Comparison of ENCODE assay signal across 24 cellular contexts in the genomic region with DNA sequence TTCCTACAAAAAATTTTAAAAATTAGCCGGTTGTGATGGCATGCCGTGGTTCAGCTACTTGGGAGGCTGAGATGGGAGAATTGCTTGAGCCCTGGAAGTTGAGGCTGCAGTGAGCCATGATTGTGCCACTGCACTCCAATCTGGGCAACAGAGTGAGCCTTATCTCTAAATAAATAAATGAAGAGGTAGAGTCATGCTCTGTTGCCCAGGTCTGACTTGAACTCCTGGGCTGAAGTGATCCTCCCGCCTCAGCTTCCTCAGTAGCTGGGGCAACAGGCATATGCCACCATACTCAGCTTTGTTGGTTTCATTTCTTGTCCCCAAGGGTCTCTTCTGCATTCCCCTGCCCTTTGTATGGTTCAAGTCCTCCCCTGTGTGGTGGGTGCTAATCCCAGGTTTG. TPM values are rescaled to one million over a fixed set of nuclear protein-coding genes. Genes with fewer than 3 reads are reported as not detected.
DNase-seq lines count a peak whose midpoint lies in the region; ATAC-seq, FAIRE-seq and TF ChIP-seq lines count a peak whose summit lies in the region.
"Had no signal": no experiment of that assay in that cellular context is flagged by ENCODE, and none has a peak within 500 bp of the region (broad histone marks: within the 10 kb centered on the region; RNA-seq: fewer than 3 reads in every experiment).

No MANE protein-coding gene starts in this region.

- H3K4me2 ChIP-seq in GM23338, result no peak overlapping the region
- H3K4me2 ChIP-seq: PC-9 had no signal

- no peak overlapping the region for H3K4me3 Mint-ChIP-seq in activated CD8-positive, alpha-beta memory T cell treated with anti-CD3 and anti-CD28 coated beads, Interleukin-2, amount 10 ng/mL, durations not matched to agents 7 days and 5 days
- H3K4me3 Mint-ChIP-seq in GM23338, result no peak overlapping the region
- H3K4me3 Mint-ChIP-seq: HFFc6 had no signal

- CTCF ChIA-PET in activated CD8-positive, alpha-beta memory T cell treated with anti-CD3 and anti-CD28 coated beads, Interleukin-2, amount 10 ng/mL, durations not matched to agents 7 days and 5 days (lab: Charles Lee), result interaction anchor here (1.1 kb wide), 1 partner anchor 13 kb away, joined by 3 read pairs; no protein-coding TSS in a partner anchor

- H3K9me3 ChIP-seq in left lung, result no peaks in the 10 kb centered on the region

- no peaks in the 10 kb centered on the region for H3K27me3 Mint-ChIP-seq in activated CD8-positive, alpha-beta memory T cell treated with anti-CD3 and anti-CD28 coated beads, Interleukin-2, amount 10 ng/mL, durations not matched to agents 7 days and 5 days
- peaks cover 8% of the 10 kb centered on the region for H3K27me3 Mint-ChIP-seq in GM23338 (ENCODE audit: insufficient read depth, low read depth, poor library complexity)

- H3K27ac Mint-ChIP-seq in activated CD8-positive, alpha-beta memory T cell treated with anti-CD3 and anti-CD28 coated beads, Interleukin-2, amount 10 ng/mL, durations not matched to agents 7 days and 5 days, result peak overlapping the region; percentile 57
- H3K27ac Mint-ChIP-seq in GM23338, result no peak overlapping the region
- H3K27ac Mint-ChIP-seq: HFFc6 had no signal

- peaks cover 0 to 6% of the 10 kb centered on the region in 2 donors for H3K4me1 ChIP-seq in left lung
- H3K4me1 ChIP-seq in GM23338 (ENCODE audit: insufficient read depth), result no peaks in the 10 kb centered on the region

- peaks cover 22% of the 10 kb centered on the region for H3K36me3 Mint-ChIP-seq in activated CD8-positive, alpha-beta memory T cell treated with anti-CD3 and anti-CD28 coated beads, Interleukin-2, amount 10 ng/mL, durations not matched to agents 7 days and 5 days
- peaks cover 21% of the 10 kb centered on the region for H3K36me3 Mint-ChIP-seq in GM23338 (ENCODE audit: low read depth)

- H3K27ac ChIP-seq in left lung (no peak overlapping the region), GM23338 (ENCODE audit: low read depth) (no peak overlapping the region), substantia nigra (ENCODE audit: low read depth, low read length, poor library complexity, severe bottlenecking) (no peak overlapping the region)
- H3K27ac ChIP-seq: C4-2B, HL-60, PC-9 had no signal

- peaks cover 28% of the 10 kb centered on the region for H3F3A ChIP-seq in GM23338 (replicated peaks; ENCODE audit: low read depth)

- H3K4me1 Mint-ChIP-seq in activated CD8-positive, alpha-beta memory T cell treated with anti-CD3 and anti-CD28 coated beads, Interleukin-2, amount 10 ng/mL, durations not matched to agents 7 days and 5 days, result peaks cover 3% of the 10 kb centered on the region
- H3K4me1 Mint-ChIP-seq in GM23338, result 0 out of 3 replicates have a peak, but pooled peaks cover under 1% of the 10 kb centered on the region

- no peak for ATAC-seq in activated CD8-positive, alpha-beta memory T cell treated with anti-CD3 and anti-CD28 coated beads, Interleukin-2, amount 10 ng/mL, durations not matched to agents 7 days and 5 days
- ATAC-seq in left lung, result peak; percentile 59
- ATAC-seq in GM21447 (IDR thresholded peaks at IDR 0.05; ENCODE audit: unreplicated experiment), result no peak
- ATAC-seq in GM23338, result no peak
- no peak for ATAC-seq in GM21529 (IDR thresholded peaks at IDR 0.05; ENCODE audit: unreplicated experiment)
- ATAC-seq: SK-N-SH treated with all-trans-retinoic acid at 6 μM for 48 hours had no signal

- intact Hi-C loops in left lung (cut with DNase I), result no loop called here

- peaks cover 5% of the 10 kb centered on the region; the same call in 1 of the 2 replicates for H4K20me1 ChIP-seq in GM23338 (replicated peaks; ENCODE audit: insufficient read depth)

- H3K9me2 ChIP-seq in GM23338 (ENCODE audit: insufficient read depth), result no peaks in the 10 kb centered on the region

- FAIRE-seq in RCC 7860 (lab: Jason Lieb, UNC), result no peak
- FAIRE-seq: D721Med had no signal

- H3K36me3 ChIP-seq in left lung (peaks cover 0 to 29% of the 10 kb centered on the region in 2 donors), GM23338 (ENCODE audit: insufficient read depth) (peaks cover 12% of the 10 kb centered on the region)

- no peak for DNase-seq in activated CD8-positive, alpha-beta memory T cell treated with anti-CD3 and anti-CD28 coated beads, Interleukin-2, amount 10 ng/mL, durations not matched to agents 7 days and 5 days
- DNase-seq in activated CD8-positive, alpha-beta memory T cell treated with anti-CD3 and anti-CD28 coated beads for 24 hours, result no peak
- DNase-seq in RCC 7860 (ENCODE audit: low spot score), result peak; percentile 22
- no peak for DNase-seq in left lung
- no peak for DNase-seq in GM23338 (ENCODE audit: low spot score)
- DNase-seq in substantia nigra (lab: John Stamatoyannopoulos, UW), result no peak
- DNase-seq: AML-193, DMS79, HFFc6, KG1, NCI-H1092, NCI-H146, NCI-H2029, NCI-H2227 treated with DMSO at 0.1 percent for 48 hours, NCI-H510A, PC-9 had no signal

- H3K27me3 ChIP-seq in left lung (no peaks in the 10 kb centered on the region), GM23338 (ENCODE audit: insufficient read depth) (no peaks in the 10 kb centered on the region)

- no peaks in the 10 kb centered on the region for H3K9me3 Mint-ChIP-seq in activated CD8-positive, alpha-beta memory T cell treated with anti-CD3 and anti-CD28 coated beads, Interleukin-2, amount 10 ng/mL, durations not matched to agents 7 days and 5 days (ENCODE audit: low read depth)
- no peaks in the 10 kb centered on the region; the same call in 2 of the 3 replicates for H3K9me3 Mint-ChIP-seq in GM23338
- H3K9me3 Mint-ChIP-seq: HFFc6 had no signal

- no peaks in the 10 kb centered on the region for H3K79me2 ChIP-seq in GM23338 (replicated peaks; ENCODE audit: insufficient read depth)

- H2AFZ ChIP-seq in GM23338, result no peak overlapping the region
- H2AFZ ChIP-seq: PC-9 had no signal

- H3K4me3 ChIP-seq in left lung, result no peak overlapping the region
- no peak overlapping the region for H3K4me3 ChIP-seq in GM23338
- H3K4me3 ChIP-seq: PC-9 had no signal

- TF ChIP-seq CTCF in left lung (IDR thresholded peaks at IDR 0.05) (no peak), GM23338 (conservative IDR thresholded peaks at IDR 0.05; ENCODE audit: low read depth in 2 of 2) (no peak)

TF ChIP-seq in GM23338, 12 proteins besides CTCF, POLR2A, EP300 and RAD21:
- TF ChIP-seq, protein P1, sequence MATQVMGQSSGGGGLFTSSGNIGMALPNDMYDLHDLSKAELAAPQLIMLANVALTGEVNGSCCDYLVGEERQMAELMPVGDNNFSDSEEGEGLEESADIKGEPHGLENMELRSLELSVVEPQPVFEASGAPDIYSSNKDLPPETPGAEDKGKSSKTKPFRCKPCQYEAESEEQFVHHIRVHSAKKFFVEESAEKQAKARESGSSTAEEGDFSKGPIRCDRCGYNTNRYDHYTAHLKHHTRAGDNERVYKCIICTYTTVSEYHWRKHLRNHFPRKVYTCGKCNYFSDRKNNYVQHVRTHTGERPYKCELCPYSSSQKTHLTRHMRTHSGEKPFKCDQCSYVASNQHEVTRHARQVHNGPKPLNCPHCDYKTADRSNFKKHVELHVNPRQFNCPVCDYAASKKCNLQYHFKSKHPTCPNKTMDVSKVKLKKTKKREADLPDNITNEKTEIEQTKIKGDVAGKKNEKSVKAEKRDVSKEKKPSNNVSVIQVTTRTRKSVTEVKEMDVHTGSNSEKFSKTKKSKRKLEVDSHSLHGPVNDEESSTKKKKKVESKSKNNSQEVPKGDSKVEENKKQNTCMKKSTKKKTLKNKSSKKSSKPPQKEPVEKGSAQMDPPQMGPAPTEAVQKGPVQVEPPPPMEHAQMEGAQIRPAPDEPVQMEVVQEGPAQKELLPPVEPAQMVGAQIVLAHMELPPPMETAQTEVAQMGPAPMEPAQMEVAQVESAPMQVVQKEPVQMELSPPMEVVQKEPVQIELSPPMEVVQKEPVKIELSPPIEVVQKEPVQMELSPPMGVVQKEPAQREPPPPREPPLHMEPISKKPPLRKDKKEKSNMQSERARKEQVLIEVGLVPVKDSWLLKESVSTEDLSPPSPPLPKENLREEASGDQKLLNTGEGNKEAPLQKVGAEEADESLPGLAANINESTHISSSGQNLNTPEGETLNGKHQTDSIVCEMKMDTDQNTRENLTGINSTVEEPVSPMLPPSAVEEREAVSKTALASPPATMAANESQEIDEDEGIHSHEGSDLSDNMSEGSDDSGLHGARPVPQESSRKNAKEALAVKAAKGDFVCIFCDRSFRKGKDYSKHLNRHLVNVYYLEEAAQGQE (IDR thresholded peaks at IDR 0.05; ENCODE audit: unreplicated experiment), result no peak

RNA-seq across cellular contexts. Expression of a gene that starts 17.0 kb away (rescaled TPM):
- total RNA-seq in activated CD8-positive, alpha-beta memory T cell treated with anti-CD3 and anti-CD28 coated beads, Interleukin-2, amount 10 ng/mL, durations not matched to agents 7 days and 5 days, result 10 to 100 TPM; 64.6 to 71.6 TPM
- total RNA-seq in left lung, result 100 to 1,000 TPM; 104 to 180 TPM
- 102 and 113 TPM in 2 replicates for total RNA-seq in GM23338 (2014; rRNA removed; shearing (Covaris generic))
- polyA plus RNA-seq in GM23338 (2016; fragmentation: Nextera tagmentation; extraction: Ambion mirVana), result 25.9 and 31.7 TPM in 2 replicates

RNA-seq across cellular contexts. Expression of a gene that starts 18.1 kb away (rescaled TPM):
- 10 to 100 TPM; 13.0 to 21.5 TPM for total RNA-seq in activated CD8-positive, alpha-beta memory T cell treated with anti-CD3 and anti-CD28 coated beads, Interleukin-2, amount 10 ng/mL, durations not matched to agents 7 days and 5 days
- 100 to 1,000 TPM in 1 of 2 donors, 10 to 100 TPM in 1; 90.4 to 106 TPM for total RNA-seq in left lung
- 41.1 and 47.4 TPM in 2 replicates for total RNA-seq in GM23338 (2014; rRNA removed; shearing (Covaris generic))
- polyA plus RNA-seq in GM23338 (2016; fragmentation: Nextera tagmentation; extraction: Ambion mirVana), result 31.4 and 32.3 TPM in 2 replicates

RNA-seq across cellular contexts. Expression of a gene that starts 29.2 kb away (rescaled TPM):
- total RNA-seq in activated CD8-positive, alpha-beta memory T cell treated with anti-CD3 and anti-CD28 coated beads, Interleukin-2, amount 10 ng/mL, durations not matched to agents 7 days and 5 days, result 100 to 1,000 TPM; 124 to 137 TPM
- total RNA-seq in left lung, result 100 to 1,000 TPM; 155 to 205 TPM
- total RNA-seq in GM23338 (2014; rRNA removed; shearing (Covaris generic)), result 57.1 and 58.3 TPM in 2 replicates
- 36.1 and 39.1 TPM in 2 replicates for polyA plus RNA-seq in GM23338 (2016; fragmentation: Nextera tagmentation; extraction: Ambion mirVana)

RNA-seq across cellular contexts. Expression of a gene that starts 29.4 kb away (rescaled TPM):
- total RNA-seq in activated CD8-positive, alpha-beta memory T cell treated with anti-CD3 and anti-CD28 coated beads, Interleukin-2, amount 10 ng/mL, durations not matched to agents 7 days and 5 days, result 1 to 10 TPM; 2.9 to 3.1 TPM
- total RNA-seq in left lung, result 1 to 10 TPM in 1 of 2 donors, under 1 TPM in 1; 0.99 to 1.2 TPM
- 0.50 and 0.83 TPM in 2 replicates for total RNA-seq in GM23338 (2014; rRNA removed; shearing (Covaris generic))
- polyA plus RNA-seq in GM23338 (2016; fragmentation: Nextera tagmentation; extraction: Ambion mirVana), result 0.44 and 0.49 TPM in 2 replicates

RNA-seq across cellular contexts. Expression of a gene that starts 34.3 kb away (rescaled TPM):
- not detected for total RNA-seq in activated CD8-positive, alpha-beta memory T cell treated with anti-CD3 and anti-CD28 coated beads, Interleukin-2, amount 10 ng/mL, durations not matched to agents 7 days and 5 days
- total RNA-seq in left lung, result 10 to 100 TPM; 37.5 to 78.8 TPM
- 3.7 and 4.6 TPM in 2 replicates for total RNA-seq in GM23338 (2014; rRNA removed; shearing (Covaris generic))
- 1.1 and 1.2 TPM in 2 replicates for polyA plus RNA-seq in GM23338 (2016; fragmentation: Nextera tagmentation; extraction: Ambion mirVana)
- total RNA-seq: A172, H4 had no signal
